In the genomic region with DNA sequence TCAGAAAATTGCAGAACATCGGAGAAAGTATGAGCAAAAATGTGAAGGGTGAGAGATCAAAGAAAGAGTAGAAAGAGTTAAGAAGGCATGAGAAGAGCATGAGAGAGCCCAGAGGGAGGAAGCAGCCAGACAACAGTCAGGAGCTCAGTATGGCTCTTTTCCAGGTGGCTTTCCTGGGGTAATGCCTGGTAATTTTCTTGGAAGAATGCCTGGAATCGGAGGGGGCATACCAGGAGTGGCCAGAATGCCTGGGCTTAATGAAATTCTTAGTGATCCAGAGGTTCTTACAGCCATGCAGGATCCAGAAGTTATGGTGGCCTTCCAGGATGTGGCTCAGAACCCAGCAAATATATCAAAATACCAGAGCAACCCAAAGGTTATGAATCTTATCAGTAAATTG, we compare ENCODE assay signal across 1 cellular context.
TF ChIP-seq lines count a peak whose summit lies in the region.

No MANE protein-coding gene starts in this region.

TF ChIP-seq in SK-N-SH, 30 proteins besides CTCF, POLR2A, EP300 and RAD21 (continued from another document):
- no peak for TF ChIP-seq REST (IDR thresholded peaks at IDR 0.05; ENCODE audit: low read depth, low read length)
